In genomic region chr22:29683536-29683935, GRCh38 we compare ENCODE assay signal across 35 cellular contexts. TPM values are rescaled to one million over a fixed set of nuclear protein-coding genes. Genes with fewer than 3 reads are reported as not detected.
"Had no signal": no experiment of that assay in that cellular context is flagged by ENCODE, and none has a peak within 500 bp of the region (broad histone marks: within the 10 kb centered on the region; RNA-seq: fewer than 3 reads in every experiment).

No MANE protein-coding gene starts in this region.

- H3K4me1 ChIP-seq: body of pancreas, breast epithelium had no signal

- H3K9me3 ChIP-seq: adrenal gland, body of pancreas, breast epithelium had no signal

- H3K4me3 ChIP-seq: adrenal gland, body of pancreas, breast epithelium had no signal

- H3K36me3 ChIP-seq: breast epithelium had no signal

- H3K27ac ChIP-seq: adrenal gland, body of pancreas, brain microvascular endothelial cell, breast epithelium, VCaP had no signal

- H3K27me3 ChIP-seq: adrenal gland, body of pancreas, brain microvascular endothelial cell, breast epithelium had no signal

- DNase-seq: activated CD4-positive, alpha-beta memory T cell treated with anti-CD3 and anti-CD28 coated beads, Interleukin-2, amount 10 ng/mL, durations not matched to agents 7 days and 5 days; activated CD4-positive, alpha-beta T cell treated with anti-CD3 and anti-CD28 coated beads for 1 hour; activated CD4-positive, alpha-beta T cell treated with anti-CD3 and anti-CD28 coated beads for 36 hours; activated CD4-positive, alpha-beta T cell treated with anti-CD3 and anti-CD28 coated beads for 48 hours; activated CD4-positive, alpha-beta T cell treated with anti-CD3 and anti-CD28 coated beads, Interleukin-2, amount 10 ng/mL, durations not matched to agents 7 days and 5 days; activated CD4-positive, alpha-beta T cell treated with anti-CD3 and anti-CD28 coated beads, Interleukin-2, amount 50 U/mL, for 48 hours; activated CD4-positive, CD25-positive, alpha-beta regulatory T cell; activated CD8-positive, alpha-beta memory T cell treated with anti-CD3 and anti-CD28 coated beads for 24 hours; activated CD8-positive, alpha-beta memory T cell treated with anti-CD3 and anti-CD28 coated beads, Interleukin-2, amount 10 ng/mL, durations not matched to agents 7 days and 5 days; activated CD8-positive, alpha-beta memory T cell treated with anti-CD3 and anti-CD28 coated beads, Interleukin-2, amount 50 U/mL, for 48 hours; activated CD8-positive, alpha-beta T cell treated with anti-CD3 and anti-CD28 coated beads, Interleukin-2, amount 10 ng/mL, durations not matched to agents 7 days and 5 days; activated effector memory CD4-positive, alpha-beta T cell treated with anti-CD3 and anti-CD28 coated beads, Interleukin-2, amount 50 U/mL, for 16 hours; activated gamma-delta T cell treated with Interleukin-2 at 50 U/mL for 16 hours; activated naive CD4-positive, alpha-beta T cell; activated naive CD4-positive, alpha-beta T cell treated with anti-CD3 and anti-CD28 coated beads for 36 hours; activated naive CD4-positive, alpha-beta T cell treated with anti-CD3 and anti-CD28 coated beads, Interleukin-2, amount 50 U/mL, for 16 hours; activated naive CD8-positive, alpha-beta T cell treated with anti-CD3 and anti-CD28 coated beads for 36 hours; activated T-cell treated with anti-CD3 and anti-CD28 coated beads, Interleukin-2, amount 50 U/mL, for 1 hour; activated T-cell treated with anti-CD3 and anti-CD28 coated beads, Interleukin-2, amount 50 U/mL, for 4 hours; activated T-cell treated with anti-CD3 and anti-CD28 coated beads, Interleukin-2, amount 50 U/mL, for 72 hours; adrenal gland; amniotic stem cell; aorta; body of pancreas; brain microvascular endothelial cell; central memory CD4-positive, alpha-beta T cell; SW 1271; T-helper 1 cell; T-helper 2 cell; T-helper 9 cell had no signal

RNA-seq across cellular contexts. Expression of gene CABP7, which starts 36.3 kb away (rescaled TPM):
- total RNA-seq: activated CD4-positive, alpha-beta T cell treated with anti-CD3 and anti-CD28 coated beads for 36 hours; activated CD8-positive, alpha-beta memory T cell treated with anti-CD3 and anti-CD28 coated beads, Interleukin-2, amount 10 ng/mL, durations not matched to agents 7 days and 5 days; activated CD8-positive, alpha-beta T cell treated with anti-CD3 and anti-CD28 coated beads, Interleukin-2, amount 10 ng/mL, durations not matched to agents 7 days and 5 days; activated T-helper 1 cell treated with anti-CD3 and anti-CD28 coated beads, Interleukin-12 subunit alpha, Interleukin-12 subunit beta, Interleukin-2, Interleukin-4 antibody, amounts not matched to agents 30 ng/mL and 10 ng/mL and 1 ng/mL, durations not matched to agents 14 hours and 24 hours and 36 hours; aorta; astrocyte; breast epithelium; cardiac septum had no signal
